25 cellular contexts compared by ENCODE assay signal in the genomic region with DNA sequence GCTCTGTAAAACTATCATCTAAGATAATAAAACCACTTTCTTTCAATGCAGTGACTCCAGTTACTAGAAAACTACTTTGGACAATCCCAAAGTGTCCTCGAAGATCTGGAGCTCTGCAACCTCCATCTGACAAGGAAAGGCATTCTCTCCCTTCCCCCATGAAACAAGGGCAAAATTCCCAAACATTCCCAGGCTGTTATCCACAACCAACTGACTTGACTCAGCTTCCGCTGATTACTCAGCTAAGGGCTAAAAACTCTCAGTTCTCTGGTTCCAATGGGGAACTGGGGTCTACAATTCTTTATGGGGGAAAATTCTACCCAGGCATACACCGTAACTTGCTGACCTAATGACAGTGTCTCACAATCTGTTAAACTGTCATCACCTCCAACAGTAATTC. TPM values are rescaled to one million over a fixed set of nuclear protein-coding genes. Genes with fewer than 3 reads are reported as not detected.
DNase-seq lines count a peak whose midpoint lies in the region; ATAC-seq, FAIRE-seq and TF ChIP-seq lines count a peak whose summit lies in the region.
"Had no signal": no experiment of that assay in that cellular context is flagged by ENCODE, and none has a peak within 500 bp of the region (broad histone marks: within the 10 kb centered on the region; RNA-seq: fewer than 3 reads in every experiment).

No MANE protein-coding gene starts in this region.

- H3K36me3 ChIP-seq in right lobe of liver: no peaks in the 10 kb centered on the region

- H3K27ac ChIP-seq in right lobe of liver: no peak overlapping the region
- H3K27ac ChIP-seq: GM23248 had no signal

- ATAC-seq in GM18861 (IDR thresholded peaks at IDR 0.05; ENCODE audit: unreplicated experiment): no peak
- no peak for ATAC-seq in right lobe of liver

- H3K27me3 ChIP-seq in right lobe of liver: no peaks in the 10 kb centered on the region
- H3K27me3 ChIP-seq: BE2C had no signal

- H3K4me1 ChIP-seq in right lobe of liver: no peaks in the 10 kb centered on the region
- H3K4me1 ChIP-seq: BE2C had no signal

- H3K4me3 Mint-ChIP-seq in endothelial cell (ENCODE audit: unreplicated experiment): peak overlapping the region; percentile 56
- H3K4me3 Mint-ChIP-seq: CD14-positive monocyte had no signal

- no peak for TF ChIP-seq POLR2A in right lobe of liver (IDR thresholded peaks at IDR 0.05)

- WGBS in right lobe of liver (ENCODE audit: insufficient coverage, low coverage, low lambda C conversion rate, missing lambda C conversion rate): 76% methylated on average over 2 of the region's 3 CpGs

- no peaks in the 10 kb centered on the region for H3K9me3 ChIP-seq in right lobe of liver
- H3K9me3 ChIP-seq: BE2C, SK-N-SH had no signal

- TF ChIP-seq CTCF in endothelial cell (IDR thresholded peaks at IDR 0.05; ENCODE audit: unreplicated experiment) (no peak), right lobe of liver (IDR thresholded peaks at IDR 0.05) (no peak)

- H3K9me3 Mint-ChIP-seq in endothelial cell (ENCODE audit: unreplicated experiment): no peaks in the 10 kb centered on the region

- peaks cover 82% of the 10 kb centered on the region for H3K36me3 Mint-ChIP-seq in endothelial cell (ENCODE audit: low read depth, unreplicated experiment)

- H3K27ac Mint-ChIP-seq in endothelial cell (ENCODE audit: unreplicated experiment): no peak overlapping the region

- no peak for FAIRE-seq in urothelium cell line (lab: Jason Lieb, UNC)
- FAIRE-seq: GM18507 had no signal

- no peak overlapping the region for H3K4me3 ChIP-seq in right lobe of liver
- H3K4me3 ChIP-seq: GM23248 had no signal

- H3K4me1 Mint-ChIP-seq in endothelial cell (ENCODE audit: unreplicated experiment): no peaks in the 10 kb centered on the region
- H3K4me1 Mint-ChIP-seq: CD14-positive monocyte had no signal

- DNase-seq in HCEC 1CT: peak; percentile 38
- DNase-seq in RPMI7951 (ENCODE audit: low read depth): peak; percentile 17
- DNase-seq in endothelial cell (ENCODE audit: low spot score): no peak
- peak; percentile 41 for DNase-seq in urothelium cell line (ENCODE audit: low spot score)
- DNase-seq in NCI-H510A treated with DMSO at 0.1 percent for 48 hours (lab: John Stamatoyannopoulos, UW): no peak
- DNase-seq in HUDEP-2 (lab: John Stamatoyannopoulos, UW; ENCODE audit: unreplicated experiment in 76 of 76): no peak
- DNase-seq in right lobe of liver: no peak
- DNase-seq: BE2C, Calu3, DMS79 treated with DMSO at 0.1 percent for 48 hours, GM23248, H7, Kasumi-1, MV-4-11, NCI-H1105, NCI-H146, NCI-H1930, NCI-H446 treated with DMSO at 0.1 percent for 48 hours, NCI-H526 treated with DMSO at 0.1 percent for 48 hours, SHP77 treated with DMSO at 0.1 percent for 48 hours, SK-N-SH, SW 1271 had no signal

- H3K27me3 Mint-ChIP-seq in endothelial cell (ENCODE audit: unreplicated experiment): peaks cover 3% of the 10 kb centered on the region

- intact Hi-C loops in right lobe of liver (cut with DNase I): no loop called here

RNA-seq across cellular contexts. Expression of a gene that starts 48.4 kb away (rescaled TPM):
- total RNA-seq in RPMI7951 (2014; rRNA removed; shearing (Covaris generic)): 0.20 and 0.36 TPM in 2 replicates
- total RNA-seq in endothelial cell (ENCODE audit: unreplicated experiment) (16.0 TPM), right lobe of liver (1 to 10 TPM; 1.4 to 3.4 (median 1.8) TPM)

Comparison
In these comparisons a context has a peak if more than half of its experiments do, and no peak if none do; other contexts are left out.
1. DNase-seq: peak in HCEC 1CT (single experiment), RPMI7951 (single experiment) and urothelium cell line (single experiment); none in endothelial cell (single experiment), NCI-H510A treated with DMSO at 0.1 percent for 48 hours (single experiment), HUDEP-2 (0 of 76) and right lobe of liver (0 of 3).